Comparison of ENCODE assay signal across 8 cellular contexts in the genomic region with DNA sequence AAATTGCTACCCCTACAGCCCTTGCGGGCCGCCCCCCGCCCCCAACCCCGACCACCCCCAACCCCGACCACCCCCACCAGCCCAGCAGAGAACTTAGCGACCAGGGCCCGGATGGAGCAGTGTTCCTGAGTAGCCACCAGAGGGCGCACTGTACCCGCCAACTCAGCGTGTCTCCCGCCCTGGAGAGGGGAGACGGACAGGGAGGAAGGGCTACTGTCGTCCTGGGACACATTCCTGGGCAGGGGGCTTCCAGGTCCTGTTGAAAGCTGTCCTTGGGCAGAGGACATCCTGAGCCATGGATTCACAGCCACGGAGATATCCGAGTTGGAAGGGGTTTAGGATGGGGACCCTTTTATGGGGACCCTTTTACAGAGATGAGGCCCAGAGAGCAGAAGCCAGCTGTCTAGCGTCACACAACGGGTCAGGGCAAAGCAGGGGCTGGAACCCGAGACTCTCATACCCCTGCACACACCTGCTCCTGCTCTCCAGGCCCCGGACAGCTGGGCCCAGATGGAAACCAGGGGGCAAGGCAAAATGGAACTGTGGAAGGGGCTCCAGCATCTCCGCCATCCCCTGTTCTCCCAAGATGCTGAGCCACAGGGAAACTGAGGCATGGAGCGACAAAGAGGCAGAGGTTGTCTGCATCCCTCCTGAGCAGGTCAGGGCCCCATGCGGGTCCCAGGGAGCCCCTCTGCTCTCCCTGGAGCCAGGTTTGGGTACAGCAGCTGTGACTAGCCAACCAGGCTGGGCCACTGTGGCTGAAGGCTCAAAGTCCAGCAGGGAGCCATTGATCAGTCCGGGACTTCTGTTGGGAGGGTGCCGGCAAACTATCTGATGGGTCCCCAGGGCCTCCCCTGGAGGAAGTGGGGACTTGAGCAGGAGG. TPM values are rescaled to one million over a fixed set of nuclear protein-coding genes. Genes with fewer than 3 reads are reported as not detected.
A peak's percentile ranks its signal among the peaks of the same experiment; 100 is the strongest.
DNase-seq lines count a peak whose midpoint lies in the region; ATAC-seq and TF ChIP-seq lines count a peak whose summit lies in the region.

No MANE protein-coding gene starts in this region.

- peak overlapping the region; percentile 94 for H3K27ac Mint-ChIP-seq in neural crest cell (ENCODE audit: unreplicated experiment)

- DNase-seq in GM10266 (ENCODE audit: extremely low spot score), result peak; percentile 84
- peak; percentile 20 for DNase-seq in HS-27A (ENCODE audit: low read depth)
- peak; percentile 73 for DNase-seq in PC-3
- DNase-seq in activated T-cell treated with anti-CD3 and anti-CD28 coated beads, Interleukin-2, amount 50 U/mL, for 48 hours, result peak; percentile 89 to 90
- peak; percentile 41 for DNase-seq in fibroblast of mammary gland (ENCODE audit: low read depth)
- peak; percentile 80 for DNase-seq in neural crest cell (ENCODE audit: low read depth, low spot score)
- peak in 45 of 49 donors; percentile 18 to 80 (median 59) for DNase-seq in substantia nigra (lab: John Stamatoyannopoulos, UW)

- BruUV-seq in PC-3 (replicated peaks; lab: Mats Ljungman, UMichigan), result no TSS peak

- H3K4me3 Mint-ChIP-seq in neural crest cell, result peak overlapping the region; percentile 58

- CTCF ChIA-PET in PC-3 (lab: Charles Lee), result interaction anchor here (0.6 to 1.2 kb wide), 4 partner anchors 19 to 128 kb away, joined by 3 to 6 read pairs (median 4); no protein-coding TSS in a partner anchor

- peak; percentile 68 for ATAC-seq in PC-3
- no peak for ATAC-seq in GM18520 (IDR thresholded peaks at IDR 0.05; ENCODE audit: unreplicated experiment)

- peak; percentile 94 for TF ChIP-seq CTCF in GM10266 (IDR thresholded peaks at IDR 0.05; ENCODE audit: control insufficient read depth, insufficient read depth, low read depth, missing control alignments)
- peak; percentile 63 for TF ChIP-seq CTCF in PC-3 (conservative IDR thresholded peaks at IDR 0.05; ENCODE audit: low read depth, low read length)
- TF ChIP-seq CTCF in fibroblast of mammary gland (conservative IDR thresholded peaks at IDR 0.05; ENCODE audit: control insufficient read depth, insufficient read depth, low read depth, low read length), result peak; percentile 68
- peak; percentile 70 for TF ChIP-seq CTCF in neural crest cell (conservative IDR thresholded peaks at IDR 0.05)

- H3K36me3 ChIP-seq in PC-3 (ENCODE audit: low read depth, low read length), result no peaks in the 10 kb centered on the region

- intact Hi-C loops in PC-3 (cut with micrococcal nuclease), result loop anchor here (1.0 kb wide), 1 partner anchor 129 kb away; no protein-coding TSS in a partner anchor

- POLR2A ChIA-PET in PC-3 (lab: Charles Lee; ENCODE audit: unreplicated experiment), result no interaction called here

- no peaks in the 10 kb centered on the region for H3K27me3 ChIP-seq in PC-3 (ENCODE audit: low read length)

- H4K20me1 ChIP-seq in PC-3 (ENCODE audit: low read length), result no peaks in the 10 kb centered on the region

- no peaks in the 10 kb centered on the region for H3K9me3 Mint-ChIP-seq in neural crest cell

- H3K36me3 Mint-ChIP-seq in neural crest cell (ENCODE audit: low read depth), result no peaks in the 10 kb centered on the region

- no peak overlapping the region for H3K27ac ChIP-seq in PC-3 (ENCODE audit: low read length)
- peak overlapping the region; percentile 35 for H3K27ac ChIP-seq in substantia nigra (ENCODE audit: low read depth, low read length, poor library complexity, severe bottlenecking)

- H3K9me2 ChIP-seq in PC-3 (replicated peaks; ENCODE audit: low read length), result no peaks in the 10 kb centered on the region

- H3K9ac ChIP-seq in PC-3 (ENCODE audit: low read length), result no peak overlapping the region

- H2AFZ ChIP-seq in PC-3 (ENCODE audit: low read length), result peak overlapping the region; percentile 66

- no peaks in the 10 kb centered on the region for H3K27me3 Mint-ChIP-seq in neural crest cell (ENCODE audit: low read depth)

- H3K4me2 ChIP-seq in PC-3 (ENCODE audit: low read length), result peak overlapping the region; percentile 44

- peaks cover 7% of the 10 kb centered on the region; the same call in 1 of the 2 replicates for H3K4me1 ChIP-seq in PC-3 (ENCODE audit: insufficient read depth, low read length)

- no peak overlapping the region for H3K4me3 ChIP-seq in PC-3 (ENCODE audit: low read length)
- no peak overlapping the region for H3K4me3 ChIP-seq in fibroblast of mammary gland (ENCODE audit: control insufficient read depth, low read depth, low read length)

- no peaks in the 10 kb centered on the region for H3K9me3 ChIP-seq in PC-3 (ENCODE audit: low read length)

- H3K79me2 ChIP-seq in PC-3 (ENCODE audit: low read length), result no peaks in the 10 kb centered on the region

- peaks cover 64% of the 10 kb centered on the region for H3K4me1 Mint-ChIP-seq in neural crest cell

- no peaks in the 10 kb centered on the region for H3F3A ChIP-seq in PC-3 (ENCODE audit: low read length, unreplicated experiment)

RNA-seq across cellular contexts. Expression of a gene that starts 25.0 kb away (rescaled TPM):
- total RNA-seq in PC-3 (2014; rRNA removed) (not detected in 2 replicates), neural crest cell (1.0 and 1.5 TPM in 2 replicates)

RNA-seq across cellular contexts. Expression of a gene that starts 59.2 kb away (rescaled TPM):
- total RNA-seq in PC-3 (2014; rRNA removed) (0.63 TPM in 1 of 2 replicates, not detected in the other), neural crest cell (0.32 and 0.54 TPM in 2 replicates)

Comparison
In these comparisons a context has a peak if more than half of its experiments do, and no peak if none do; other contexts are left out.
1. DNase-seq: peak in every context shown above with its lines; median percentile 90 in activated T-cell treated with anti-CD3 and anti-CD28 coated beads, Interleukin-2, amount 50 U/mL, for 48 hours; 84 in GM10266; 80 in neural crest cell; 73 in PC-3; 59 in substantia nigra; 41 in fibroblast of mammary gland; 20 in HS-27A.